1 cellular context compared by ENCODE assay signal in genomic region chr11:64916848-64917662, GRCh38.
TF ChIP-seq lines count a peak whose summit lies in the region.

Gene ATG2A, minus strand, starts transcription at chr11:64917209. Its CDS starts 74 bp downstream, at chr11:64917135.

TF ChIP-seq in HepG2, 621 proteins besides CTCF, POLR2A, EP300 and RAD21 (continued from another document and continues in another):
- TF ChIP-seq FOXK2 (IDR thresholded peaks at IDR 0.05) (no peak), DRAP1 (CRISPR knock-in tag; IDR thresholded peaks at IDR 0.05) (peak; percentile 89), YEATS2 (CRISPR knock-in tag; IDR thresholded peaks at IDR 0.05; ENCODE audit: borderline replicate concordance) (no peak), ZSCAN29 (CRISPR knock-in tag; conservative IDR thresholded peaks at IDR 0.05) (no peak), KDM2A (CRISPR knock-in tag; IDR thresholded peaks at IDR 0.05; ENCODE audit: borderline replicate concordance, low read depth) (peak; percentile 29; the same call in 1 of the 2 replicates), ZNF605 (CRISPR knock-in tag; IDR thresholded peaks at IDR 0.05) (peak; percentile 76), ETS1 (CRISPR knock-in tag; IDR thresholded peaks at IDR 0.05) (no peak), SMAD3 (CRISPR knock-in tag; IDR thresholded peaks at IDR 0.05) (no peak), ZNF292 (CRISPR knock-in tag; IDR thresholded peaks at IDR 0.05; ENCODE audit: borderline replicate concordance, low read depth) (no peak), RBM22 (optimal IDR thresholded peaks at IDR 0.05; ENCODE audit: low read length) (no peak), ZNF329 (CRISPR knock-in tag; IDR thresholded peaks at IDR 0.05; ENCODE audit: low read depth) (no peak), SMC3 (IDR thresholded peaks at IDR 0.05; ENCODE audit: low read length) (no peak), BRCA1 (CRISPR knock-in tag; IDR thresholded peaks at IDR 0.05) (no peak), BCL6 (CRISPR knock-in tag; IDR thresholded peaks at IDR 0.05) (peak; percentile 30; the same call in 1 of the 2 replicates), TEF (CRISPR knock-in tag; IDR thresholded peaks at IDR 0.05) (no peak), GTF3A (CRISPR knock-in tag; conservative IDR thresholded peaks at IDR 0.05) (no peak), ZNF331 (CRISPR knock-in tag; IDR thresholded peaks at IDR 0.05) (peak; percentile 54; the same call in 1 of the 2 replicates), ZNF772 (CRISPR knock-in tag; IDR thresholded peaks at IDR 0.05) (peak; percentile 69; the same call in 1 of the 2 replicates), FOSL2 (CRISPR knock-in tag; IDR thresholded peaks at IDR 0.05) (peak; percentile 41; the same call in 1 of the 2 replicates), ZNF564 (CRISPR knock-in tag; IDR thresholded peaks at IDR 0.05) (no peak), HOXA5 (CRISPR knock-in tag; IDR thresholded peaks at IDR 0.05) (peak; percentile 53; the same call in 1 of the 2 replicates), GABPB1 (CRISPR knock-in tag; IDR thresholded peaks at IDR 0.05) (peak; percentile 80; the same call in 1 of the 2 replicates), SP4 (CRISPR knock-in tag; IDR thresholded peaks at IDR 0.05) (peak; percentile 95), SAFB2 (CRISPR knock-in tag; IDR thresholded peaks at IDR 0.05; ENCODE audit: borderline replicate concordance, low read depth) (no peak), ZNF281 (CRISPR knock-in tag; IDR thresholded peaks at IDR 0.05; ENCODE audit: borderline replicate concordance) (peak; percentile 13; the same call in 1 of the 2 replicates), RELA (CRISPR knock-in tag; IDR thresholded peaks at IDR 0.05) (no peak), SNAPC4 (CRISPR knock-in tag; IDR thresholded peaks at IDR 0.05) (no peak), KDM5B (CRISPR knock-in tag; IDR thresholded peaks at IDR 0.05; ENCODE audit: borderline replicate concordance) (peak; percentile 64; the same call in 1 of the 2 replicates), FOXO4 (CRISPR knock-in tag; conservative IDR thresholded peaks at IDR 0.05) (0 out of 2 replicates have a peak, but pooled peaks have one; percentile 93), ARNT (IDR thresholded peaks at IDR 0.05) (no peak), ZMYM2 (CRISPR knock-in tag; IDR thresholded peaks at IDR 0.05) (no peak), SRSF9 (IDR thresholded peaks at IDR 0.05; ENCODE audit: borderline replicate concordance, insufficient read depth, low read depth, low read length, poor library complexity, severe bottlenecking) (no peak), ZNF644 (CRISPR knock-in tag; IDR thresholded peaks at IDR 0.05; ENCODE audit: low read depth) (no peak), E2F1 (CRISPR knock-in tag; IDR thresholded peaks at IDR 0.05) (0 out of 2 replicates have a peak, but pooled peaks have one; percentile 82), PCBP1 (IDR thresholded peaks at IDR 0.05; ENCODE audit: borderline replicate concordance, low read depth, low read length) (no peak), ZNF260 (CRISPR knock-in tag; IDR thresholded peaks at IDR 0.05; ENCODE audit: borderline replicate concordance, low read depth) (no peak), SMAD1 (CRISPR knock-in tag; IDR thresholded peaks at IDR 0.05; ENCODE audit: borderline replicate concordance, low read depth) (no peak), ZHX2 (IDR thresholded peaks at IDR 0.05; ENCODE audit: low read depth) (no peak), ZHX2 (CRISPR knock-in tag; IDR thresholded peaks at IDR 0.05; ENCODE audit: borderline replicate concordance) (no peak), RCOR2 (CRISPR knock-in tag; IDR thresholded peaks at IDR 0.05) (no peak)
